In genomic region chrX:136209016-136209738, GRCh38 we compare ENCODE assay signal across 8 cellular contexts. TPM values are rescaled to one million over a fixed set of nuclear protein-coding genes. Genes with fewer than 3 reads are reported as not detected.
DNase-seq lines count a peak whose midpoint lies in the region; TF ChIP-seq lines count a peak whose summit lies in the region.

No MANE protein-coding gene starts in this region.

- H3K9me3 Mint-ChIP-seq in mesothelial cell of epicardium: peaks cover 4% of the 10 kb centered on the region

- H3K4me3 ChIP-seq in effector memory CD4-positive, alpha-beta T cell (ENCODE audit: insufficient read depth, low read depth, low read length, poor library complexity, severe bottlenecking): no peak overlapping the region

- no peaks in the 10 kb centered on the region for H3K27me3 ChIP-seq in effector memory CD4-positive, alpha-beta T cell (replicated peaks; ENCODE audit: control insufficient read depth, insufficient read depth, low read length, poor library complexity, severe bottlenecking)

- no peaks in the 10 kb centered on the region for H3K4me1 Mint-ChIP-seq in mesothelial cell of epicardium

- H3K27ac Mint-ChIP-seq in mesothelial cell of epicardium: no peak overlapping the region

- TF ChIP-seq CTCF in mesothelial cell of epicardium (IDR thresholded peaks at IDR 0.05; ENCODE audit: unreplicated experiment): peak; percentile 50

- no peaks in the 10 kb centered on the region for H3K36me3 ChIP-seq in effector memory CD4-positive, alpha-beta T cell (ENCODE audit: control insufficient read depth, insufficient read depth, low read length)

- no peaks in the 10 kb centered on the region for H3K9me3 ChIP-seq in effector memory CD4-positive, alpha-beta T cell (ENCODE audit: control insufficient read depth, low read length)

- peaks cover 6% of the 10 kb centered on the region for H3K36me3 Mint-ChIP-seq in mesothelial cell of epicardium

- H3K4me3 Mint-ChIP-seq in mesothelial cell of epicardium: no peak overlapping the region

- peak; percentile 39 for DNase-seq in activated CD8-positive, alpha-beta memory T cell treated with anti-CD3 and anti-CD28 coated beads, Interleukin-2, amount 50 U/mL, for 4 hours
- no peak for DNase-seq in activated CD8-positive, alpha-beta memory T cell treated with anti-CD3 and anti-CD28 coated beads for 24 hours
- peak; percentile 10 for DNase-seq in T follicular helper cell (ENCODE audit: low read depth)
- DNase-seq in effector memory CD4-positive, alpha-beta T cell: peak in 2 of 3 donors; percentile 10 to 30
- DNase-seq in mesothelial cell of epicardium (ENCODE audit: low spot score in 2 of 2, unreplicated experiment in 2 of 2): no peak
- peak; percentile 58 for DNase-seq in ureter (ENCODE audit: low spot score)
- no peak for DNase-seq in NCI-H2196 treated with DMSO at 0.1 percent for 48 hours (lab: John Stamatoyannopoulos, UW; ENCODE audit: unreplicated experiment)
- no peak for DNase-seq in NCI-H1694 treated with DMSO at 0.1 percent for 48 hours (lab: John Stamatoyannopoulos, UW)

- H3K4me1 ChIP-seq in effector memory CD4-positive, alpha-beta T cell (ENCODE audit: control insufficient read depth, insufficient read depth, low read length, poor library complexity, severe bottlenecking): peaks cover 3% of the 10 kb centered on the region

- no peaks in the 10 kb centered on the region for H3K27me3 Mint-ChIP-seq in mesothelial cell of epicardium (ENCODE audit: low read depth)

- no peak overlapping the region for H3K27ac ChIP-seq in effector memory CD4-positive, alpha-beta T cell (ENCODE audit: insufficient read depth, low read length, poor library complexity, severe bottlenecking)

RNA-seq across cellular contexts. Expression of gene MAP7D3, which starts 42.0 kb away (rescaled TPM):
- total RNA-seq in mesothelial cell of epicardium (10.3 to 10.6 TPM (median 10.4 TPM) in 3 replicates), ureter (13.9 TPM)

Comparison
In these comparisons a context has a peak if more than half of its experiments do, and no peak if none do; other contexts are left out.
1. DNase-seq: peak in activated CD8-positive, alpha-beta memory T cell treated with anti-CD3 and anti-CD28 coated beads, Interleukin-2, amount 50 U/mL, for 4 hours (single experiment), T follicular helper cell (single experiment), effector memory CD4-positive, alpha-beta T cell (2 of 3) and ureter (single experiment); none in activated CD8-positive, alpha-beta memory T cell treated with anti-CD3 and anti-CD28 coated beads for 24 hours (single experiment), mesothelial cell of epicardium (0 of 2), NCI-H2196 treated with DMSO at 0.1 percent for 48 hours (single experiment) and NCI-H1694 treated with DMSO at 0.1 percent for 48 hours (single experiment).